In the genomic region with DNA sequence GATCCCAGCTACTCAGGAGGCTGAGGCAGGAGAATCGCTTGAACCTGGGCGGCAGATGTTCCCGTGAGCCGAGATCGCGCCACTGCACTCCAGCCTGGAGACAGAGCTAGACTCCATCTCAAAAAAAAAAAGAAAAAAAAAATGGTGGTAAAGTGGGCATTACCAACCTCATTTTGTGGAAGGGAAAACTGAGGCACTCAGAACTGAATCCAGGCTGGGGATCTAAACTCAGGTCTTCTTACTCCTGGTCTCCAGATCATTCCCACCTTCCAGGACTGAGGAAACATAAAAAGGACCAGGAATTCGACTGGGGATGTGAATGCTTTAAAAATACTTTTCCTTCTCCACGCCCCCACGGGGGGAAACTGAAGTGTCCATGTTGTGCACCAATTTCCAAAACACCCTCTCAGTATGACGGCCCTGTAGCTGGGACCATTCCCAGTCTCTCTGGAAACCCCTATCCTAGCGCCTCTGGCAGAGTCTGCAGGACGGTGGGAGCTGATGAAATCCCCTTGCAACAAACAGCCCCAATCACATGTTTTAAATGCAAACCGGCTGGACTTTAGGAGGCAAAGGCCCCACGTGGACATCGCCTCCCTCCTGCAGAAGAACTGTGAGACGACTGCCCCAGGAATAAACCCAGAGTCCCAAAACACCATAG, we compare ENCODE assay signal across 1 cellular context.
TF ChIP-seq lines count a peak whose summit lies in the region.

No MANE protein-coding gene starts in this region.

TF ChIP-seq in GM23338, 12 proteins besides CTCF, POLR2A, EP300 and RAD21 (continued from another document):
- TF ChIP-seq, protein P1, sequence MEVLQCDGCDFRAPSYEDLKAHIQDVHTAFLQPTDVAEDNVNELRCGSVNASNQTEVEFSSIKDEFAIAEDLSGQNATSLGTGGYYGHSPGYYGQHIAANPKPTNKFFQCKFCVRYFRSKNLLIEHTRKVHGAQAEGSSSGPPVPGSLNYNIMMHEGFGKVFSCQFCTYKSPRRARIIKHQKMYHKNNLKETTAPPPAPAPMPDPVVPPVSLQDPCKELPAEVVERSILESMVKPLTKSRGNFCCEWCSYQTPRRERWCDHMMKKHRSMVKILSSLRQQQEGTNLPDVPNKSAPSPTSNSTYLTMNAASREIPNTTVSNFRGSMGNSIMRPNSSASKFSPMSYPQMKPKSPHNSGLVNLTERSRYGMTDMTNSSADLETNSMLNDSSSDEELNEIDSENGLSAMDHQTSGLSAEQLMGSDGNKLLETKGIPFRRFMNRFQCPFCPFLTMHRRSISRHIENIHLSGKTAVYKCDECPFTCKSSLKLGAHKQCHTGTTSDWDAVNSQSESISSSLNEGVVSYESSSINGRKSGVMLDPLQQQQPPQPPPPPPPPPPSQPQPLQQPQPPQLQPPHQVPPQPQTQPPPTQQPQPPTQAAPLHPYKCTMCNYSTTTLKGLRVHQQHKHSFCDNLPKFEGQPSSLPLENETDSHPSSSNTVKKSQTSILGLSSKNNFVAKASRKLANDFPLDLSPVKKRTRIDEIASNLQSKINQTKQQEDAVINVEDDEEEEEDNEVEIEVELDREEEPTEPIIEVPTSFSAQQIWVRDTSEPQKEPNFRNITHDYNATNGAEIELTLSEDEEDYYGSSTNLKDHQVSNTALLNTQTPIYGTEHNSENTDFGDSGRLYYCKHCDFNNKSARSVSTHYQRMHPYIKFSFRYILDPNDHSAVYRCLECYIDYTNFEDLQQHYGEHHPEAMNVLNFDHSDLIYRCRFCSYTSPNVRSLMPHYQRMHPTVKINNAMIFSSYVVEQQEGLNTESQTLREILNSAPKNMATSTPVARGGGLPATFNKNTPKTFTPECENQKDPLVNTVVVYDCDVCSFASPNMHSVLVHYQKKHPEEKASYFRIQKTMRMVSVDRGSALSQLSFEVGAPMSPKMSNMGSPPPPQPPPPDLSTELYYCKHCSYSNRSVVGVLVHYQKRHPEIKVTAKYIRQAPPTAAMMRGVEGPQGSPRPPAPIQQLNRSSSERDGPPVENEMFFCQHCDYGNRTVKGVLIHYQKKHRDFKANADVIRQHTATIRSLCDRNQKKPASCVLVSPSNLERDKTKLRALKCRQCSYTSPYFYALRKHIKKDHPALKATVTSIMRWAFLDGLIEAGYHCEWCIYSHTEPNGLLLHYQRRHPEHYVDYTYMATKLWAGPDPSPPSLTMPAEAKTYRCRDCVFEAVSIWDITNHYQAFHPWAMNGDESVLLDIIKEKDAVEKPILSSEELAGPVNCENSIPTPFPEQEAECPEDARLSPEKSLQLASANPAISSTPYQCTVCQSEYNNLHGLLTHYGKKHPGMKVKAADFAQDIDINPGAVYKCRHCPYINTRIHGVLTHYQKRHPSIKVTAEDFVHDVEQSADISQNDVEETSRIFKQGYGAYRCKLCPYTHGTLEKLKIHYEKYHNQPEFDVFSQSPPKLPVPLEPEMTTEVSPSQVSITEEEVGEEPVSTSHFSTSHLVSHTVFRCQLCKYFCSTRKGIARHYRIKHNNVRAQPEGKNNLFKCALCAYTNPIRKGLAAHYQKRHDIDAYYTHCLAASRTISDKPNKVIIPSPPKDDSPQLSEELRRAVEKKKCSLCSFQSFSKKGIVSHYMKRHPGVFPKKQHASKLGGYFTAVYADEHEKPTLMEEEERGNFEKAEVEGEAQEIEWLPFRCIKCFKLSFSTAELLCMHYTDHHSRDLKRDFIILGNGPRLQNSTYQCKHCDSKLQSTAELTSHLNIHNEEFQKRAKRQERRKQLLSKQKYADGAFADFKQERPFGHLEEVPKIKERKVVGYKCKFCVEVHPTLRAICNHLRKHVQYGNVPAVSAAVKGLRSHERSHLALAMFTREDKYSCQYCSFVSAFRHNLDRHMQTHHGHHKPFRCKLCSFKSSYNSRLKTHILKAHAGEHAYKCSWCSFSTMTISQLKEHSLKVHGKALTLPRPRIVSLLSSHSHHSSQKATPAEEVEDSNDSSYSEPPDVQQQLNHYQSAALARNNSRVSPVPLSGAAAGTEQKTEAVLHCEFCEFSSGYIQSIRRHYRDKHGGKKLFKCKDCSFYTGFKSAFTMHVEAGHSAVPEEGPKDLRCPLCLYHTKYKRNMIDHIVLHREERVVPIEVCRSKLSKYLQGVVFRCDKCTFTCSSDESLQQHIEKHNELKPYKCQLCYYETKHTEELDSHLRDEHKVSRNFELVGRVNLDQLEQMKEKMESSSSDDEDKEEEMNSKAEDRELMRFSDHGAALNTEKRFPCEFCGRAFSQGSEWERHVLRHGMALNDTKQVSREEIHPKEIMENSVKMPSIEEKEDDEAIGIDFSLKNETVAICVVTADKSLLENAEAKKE (CRISPR knock-in tag; IDR thresholded peaks at IDR 0.05), result no peak
- TF ChIP-seq JUNB (IDR thresholded peaks at IDR 0.05; ENCODE audit: unreplicated experiment), result no peak
- no peak for TF ChIP-seq POLR2AphosphoS5 (IDR thresholded peaks at IDR 0.05; ENCODE audit: low read depth)
- no peak for TF ChIP-seq CREB1 (CRISPR knock-in tag; IDR thresholded peaks at IDR 0.05; ENCODE audit: low read depth)
- no peak for TF ChIP-seq NANOG (IDR thresholded peaks at IDR 0.05; ENCODE audit: borderline replicate concordance)
- TF ChIP-seq ZNF114 (CRISPR knock-in tag; IDR thresholded peaks at IDR 0.05), result no peak
- no peak for TF ChIP-seq EZH2phosphoT487 (IDR thresholded peaks at IDR 0.05; ENCODE audit: unreplicated experiment)
- no peak for TF ChIP-seq EZH2 (IDR thresholded peaks at IDR 0.05; ENCODE audit: low read depth, unreplicated experiment)
- no peak for TF ChIP-seq ZNF331 (CRISPR knock-in tag; IDR thresholded peaks at IDR 0.05; ENCODE audit: low read depth)
